Comparison of ENCODE assay signal across 10 cellular contexts in genomic region chr1:211378844-211379243, GRCh38. TPM values are rescaled to one million over a fixed set of nuclear protein-coding genes. Genes with fewer than 3 reads are reported as not detected.
DNase-seq lines count a peak whose midpoint lies in the region; ATAC-seq, FAIRE-seq and TF ChIP-seq lines count a peak whose summit lies in the region.
"Had no signal": no experiment of that assay in that cellular context is flagged by ENCODE, and none has a peak within 500 bp of the region (broad histone marks: within the 10 kb centered on the region; RNA-seq: fewer than 3 reads in every experiment).

No MANE protein-coding gene starts in this region.

- TF ChIP-seq POLR2A in GM12892 (IDR thresholded peaks at IDR 0.05; ENCODE audit: low read depth, low read length) = no peak

- H3K9me3 Mint-ChIP-seq in activated T-helper 2 cell treated with anti-CD3 and anti-CD28 coated beads, Interferon-gamma antibody, Interleukin-2, Interleukin-4, amounts not matched to agents 10 μg/mL and 5 μg/mL and 100 μg/mL, durations not matched to agents 14 hours and 24 hours and 36 hours = no peaks in the 10 kb centered on the region

- peaks cover 62% of the 10 kb centered on the region for H3K4me1 Mint-ChIP-seq in activated T-helper 2 cell treated with anti-CD3 and anti-CD28 coated beads, Interferon-gamma antibody, Interleukin-2, Interleukin-4, amounts not matched to agents 10 μg/mL and 5 μg/mL and 100 μg/mL, durations not matched to agents 14 hours and 24 hours and 36 hours (ENCODE audit: low read depth)

- FAIRE-seq in GM12892 (lab: Jason Lieb, UNC) = no peak

- no peak for ATAC-seq in GM21737 (IDR thresholded peaks at IDR 0.05; ENCODE audit: unreplicated experiment)
- ATAC-seq: right cardiac atrium had no signal

- peak overlapping the region; percentile 55 for H3K27ac Mint-ChIP-seq in activated T-helper 2 cell treated with anti-CD3 and anti-CD28 coated beads, Interferon-gamma antibody, Interleukin-2, Interleukin-4, amounts not matched to agents 10 μg/mL and 5 μg/mL and 100 μg/mL, durations not matched to agents 14 hours and 24 hours and 36 hours

- DNase-seq in ACHN = peak; percentile 65
- peak; percentile 67 for DNase-seq in HCEC 1CT
- DNase-seq in activated T-helper 2 cell treated with anti-CD3 and anti-CD28 coated beads, Interferon-gamma antibody, Interleukin-2, Interleukin-4, amounts not matched to agents 10 μg/mL and 5 μg/mL and 100 μg/mL, durations not matched to agents 14 hours and 24 hours and 36 hours (ENCODE audit: low spot score) = no peak
- DNase-seq in left kidney (ENCODE audit: low read depth, low spot score) = peak; percentile 49
- no peak for DNase-seq in GM12892 (ENCODE audit: insufficient read length)
- no peak for DNase-seq in stimulated activated naive CD4-positive, alpha-beta T cell treated with Interleukin-2 at 50 U/mL for 16 hours (lab: John Stamatoyannopoulos, UW)
- no peak for DNase-seq in NOMO-1 treated with dmso at 0.1 percent for 144 hours (lab: John Stamatoyannopoulos, UW; ENCODE audit: unreplicated experiment)
- DNase-seq: NCI-H1694, right cardiac atrium had no signal

- H3K36me3 Mint-ChIP-seq in activated T-helper 2 cell treated with anti-CD3 and anti-CD28 coated beads, Interferon-gamma antibody, Interleukin-2, Interleukin-4, amounts not matched to agents 10 μg/mL and 5 μg/mL and 100 μg/mL, durations not matched to agents 14 hours and 24 hours and 36 hours (ENCODE audit: low read depth) = peaks cover 68% of the 10 kb centered on the region

- no peaks in the 10 kb centered on the region for H3K27me3 Mint-ChIP-seq in activated T-helper 2 cell treated with anti-CD3 and anti-CD28 coated beads, Interferon-gamma antibody, Interleukin-2, Interleukin-4, amounts not matched to agents 10 μg/mL and 5 μg/mL and 100 μg/mL, durations not matched to agents 14 hours and 24 hours and 36 hours (ENCODE audit: low read depth)

- no peak overlapping the region for H3K4me3 Mint-ChIP-seq in activated T-helper 2 cell treated with anti-CD3 and anti-CD28 coated beads, Interferon-gamma antibody, Interleukin-2, Interleukin-4, amounts not matched to agents 10 μg/mL and 5 μg/mL and 100 μg/mL, durations not matched to agents 14 hours and 24 hours and 36 hours (ENCODE audit: low read depth)

- intact Hi-C loops in activated T-helper 2 cell treated with anti-CD3 and anti-CD28 coated beads, Interferon-gamma antibody, Interleukin-2, Interleukin-4, amounts not matched to agents 10 μg/mL and 5 μg/mL and 100 μg/mL, durations not matched to agents 14 hours and 24 hours and 36 hours (cut with micrococcal nuclease) = no loop called here

- in situ Hi-C loops in ACHN (cut with HindIII; ENCODE audit: low pct_ligation_motif_present, low pct_unique_long_range_greater_than_20kb, low sequenced_read_pairs) = no loop called here

RNA-seq across cellular contexts. Expression of gene TRAF5, which starts 52.2 kb away (rescaled TPM):
- 63.8 and 64.6 TPM in 2 replicates for total RNA-seq in activated T-helper 2 cell treated with anti-CD3 and anti-CD28 coated beads, Interferon-gamma antibody, Interleukin-2, Interleukin-4, amounts not matched to agents 10 μg/mL and 5 μg/mL and 100 μg/mL, durations not matched to agents 14 hours and 24 hours and 36 hours
- 28.9 TPM for polyA plus RNA-seq in GM12892 (2012; ENCODE audit: missing spikeins)

Comparison
In these comparisons a context has a peak if more than half of its experiments do, and no peak if none do; other contexts are left out.
1. DNase-seq: peak in ACHN (single experiment), HCEC 1CT (single experiment) and left kidney (single experiment); none in activated T-helper 2 cell treated with anti-CD3 and anti-CD28 coated beads, Interferon-gamma antibody, Interleukin-2, Interleukin-4, amounts not matched to agents 10 μg/mL and 5 μg/mL and 100 μg/mL, durations not matched to agents 14 hours and 24 hours and 36 hours (single experiment), GM12892 (single experiment), stimulated activated naive CD4-positive, alpha-beta T cell treated with Interleukin-2 at 50 U/mL for 16 hours (single experiment) and NOMO-1 treated with dmso at 0.1 percent for 144 hours (single experiment).